In the genomic region with DNA sequence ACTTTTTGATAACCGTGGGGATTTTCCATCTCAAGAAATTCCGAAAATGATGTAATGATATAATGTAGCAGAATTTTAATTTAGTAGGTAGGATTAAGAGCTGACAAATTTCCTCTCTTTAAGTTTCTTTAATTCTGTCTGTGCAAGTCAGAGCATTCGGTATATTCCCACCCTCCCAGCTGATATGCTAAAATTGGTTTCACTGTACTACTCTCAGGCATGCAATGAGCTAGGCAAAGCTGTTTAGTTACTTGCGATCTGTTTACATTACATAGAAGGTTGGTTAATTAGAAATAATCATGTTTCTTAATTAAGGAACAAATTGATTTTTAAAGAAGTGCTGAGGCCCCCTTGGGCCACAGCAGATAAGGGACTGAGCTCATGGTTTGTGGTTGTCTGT, we compare ENCODE assay signal across 28 cellular contexts.
"Had no signal": no experiment of that assay in that cellular context is flagged by ENCODE, and none has a peak within 500 bp of the region (broad histone marks: within the 10 kb centered on the region; RNA-seq: fewer than 3 reads in every experiment).

No MANE protein-coding gene starts in this region.

- H3K9me3 ChIP-seq: stomach, suprapubic skin, testis, thoracic aorta, thyroid gland, tibial artery, tibial nerve, transverse colon, upper lobe of left lung, upper lobe of right lung, uterus, vagina had no signal

- H3K9me3 Mint-ChIP-seq: type B pancreatic cell had no signal

- H3K4me1 Mint-ChIP-seq: stimulated activated effector memory CD8-positive, alpha-beta T cell treated with anti-CD3 and anti-CD28 coated beads, Interleukin-12 subunit alpha, Interleukin-12 subunit beta, amount 100 ng/mL, for 72 hours; stimulated activated memory B cell treated with anti-CD40 and anti-IgM and Interleukin-4, amounts not matched to agents 10 μg/mL and 1 μg/mL and 100 μg/mL, for 72 hours; stimulated activated naive B cell treated with anti-CD40 and anti-IgM and Interleukin-4, amounts not matched to agents 10 μg/mL and 1 μg/mL and 100 μg/mL, for 72 hours; stimulated activated naive CD8-positive, alpha-beta T cell treated with anti-CD3 and anti-CD28 coated beads, Interleukin-15, amount 100 ng/mL, for 72 hours had no signal

- H3K27me3 ChIP-seq: stomach, suprapubic skin, testis, thyroid gland, tibial artery, tibial nerve, transverse colon, upper lobe of left lung, upper lobe of right lung, uterus, vagina had no signal

- H3K4me1 ChIP-seq: stomach, suprapubic skin, testis, thyroid gland, tibial artery, tibial nerve, transverse colon, upper lobe of left lung, upper lobe of right lung, uterus, vagina had no signal

- H3K36me3 Mint-ChIP-seq: stimulated activated effector memory CD8-positive, alpha-beta T cell treated with anti-CD3 and anti-CD28 coated beads, Interleukin-12 subunit alpha, Interleukin-12 subunit beta, amount 100 ng/mL, for 72 hours; stimulated activated memory B cell treated with anti-CD40 and anti-IgM and Interleukin-4, amounts not matched to agents 10 μg/mL and 1 μg/mL and 100 μg/mL, for 72 hours; stimulated activated naive B cell treated with anti-CD40 and anti-IgM and Interleukin-4, amounts not matched to agents 10 μg/mL and 1 μg/mL and 100 μg/mL, for 72 hours; type B pancreatic cell had no signal

- H3K27ac Mint-ChIP-seq: stimulated activated effector memory CD8-positive, alpha-beta T cell treated with anti-CD3 and anti-CD28 coated beads, Interleukin-12 subunit alpha, Interleukin-12 subunit beta, amount 100 ng/mL, for 72 hours; stimulated activated memory B cell treated with anti-CD40 and anti-IgM and Interleukin-4, amounts not matched to agents 10 μg/mL and 1 μg/mL and 100 μg/mL, for 72 hours; stimulated activated naive B cell treated with anti-CD40 and anti-IgM and Interleukin-4, amounts not matched to agents 10 μg/mL and 1 μg/mL and 100 μg/mL, for 72 hours; stimulated activated naive CD8-positive, alpha-beta T cell treated with anti-CD3 and anti-CD28 coated beads, Interleukin-15, Interleukin-2, amounts not matched to agents 100 ng/mL and 50 ng/mL, for 24 hours; type B pancreatic cell had no signal

- ATAC-seq: stimulated activated effector memory CD8-positive, alpha-beta T cell treated with anti-CD3 and anti-CD28 coated beads, Interleukin-12 subunit alpha, Interleukin-12 subunit beta, amount 100 ng/mL, for 72 hours; stimulated activated memory B cell treated with anti-CD40 and anti-IgM and Interleukin-4, amounts not matched to agents 10 μg/mL and 1 μg/mL and 100 μg/mL, for 72 hours; stimulated activated naive B cell treated with anti-CD40 and anti-IgM and Interleukin-4, amounts not matched to agents 10 μg/mL and 1 μg/mL and 100 μg/mL, for 72 hours; stimulated activated naive CD8-positive, alpha-beta T cell treated with anti-CD3 and anti-CD28 coated beads, Interleukin-15, amount 100 ng/mL, for 72 hours; stimulated activated naive CD8-positive, alpha-beta T cell treated with anti-CD3 and anti-CD28 coated beads, Interleukin-15, Interleukin-2, amounts not matched to agents 100 U/mL and 50 U/mL, for 24 hours; upper lobe of right lung had no signal

- H3K27ac ChIP-seq: stomach, suprapubic skin, testis, thoracic aorta, thyroid gland, tibial artery, tibial nerve, transverse colon, upper lobe of left lung, upper lobe of right lung, uterus, vagina had no signal

- H3K4me3 Mint-ChIP-seq: stimulated activated effector memory CD8-positive, alpha-beta T cell treated with anti-CD3 and anti-CD28 coated beads, Interleukin-12 subunit alpha, Interleukin-12 subunit beta, amount 100 ng/mL, for 72 hours; stimulated activated memory B cell treated with anti-CD40 and anti-IgM and Interleukin-4, amounts not matched to agents 10 μg/mL and 1 μg/mL and 100 μg/mL, for 72 hours; stimulated activated naive B cell treated with anti-CD40 and anti-IgM and Interleukin-4, amounts not matched to agents 10 μg/mL and 1 μg/mL and 100 μg/mL, for 72 hours; stimulated activated naive CD8-positive, alpha-beta T cell treated with anti-CD3 and anti-CD28 coated beads, Interleukin-15, amount 100 ng/mL, for 72 hours; stimulated activated naive CD8-positive, alpha-beta T cell treated with anti-CD3 and anti-CD28 coated beads, Interleukin-15, Interleukin-2, amounts not matched to agents 100 ng/mL and 50 ng/mL, for 24 hours; type B pancreatic cell had no signal

- DNase-seq: stimulated activated CD4-positive, alpha-beta T cell treated with anti-CD3 and anti-CD28 coated beads, Interleukin-2, amount 100 ng/mL, for 48 hours; stimulated activated CD4-positive, alpha-beta T cell treated with anti-CD3 and anti-CD28 coated beads, Interleukin-4, amount 100 ng/mL, for 1 hour; stimulated activated CD4-positive, alpha-beta T cell treated with anti-CD3 and anti-CD28 coated beads, Interleukin-4, amount 100 ng/mL, for 24 hours; stimulated activated CD4-positive, alpha-beta T cell treated with anti-CD3 and anti-CD28 coated beads, Interleukin-4, amount 100 ng/mL, for 4 hours; stimulated activated CD8-positive, alpha-beta memory T cell treated with anti-CD3 and anti-CD28 coated beads, Interleukin-4, amount 100 ng/mL, for 48 hours; stimulated activated naive B cell treated with anti-CD40 and anti-IgM and Interleukin-4, amounts not matched to agents 10 μg/mL and 1 μg/mL and 100 μg/mL, for 72 hours; stimulated activated naive CD4-positive, alpha-beta T cell; stimulated activated naive CD4-positive, alpha-beta T cell treated with Interleukin-2 at 50 U/mL for 16 hours; stimulated activated naive CD8-positive, alpha-beta T cell treated with anti-CD3 and anti-CD28 coated beads, Interleukin-15, amount 100 ng/mL, for 72 hours; stimulated activated naive CD8-positive, alpha-beta T cell treated with anti-CD3 and anti-CD28 coated beads, Interleukin-15, Interleukin-2, amounts not matched to agents 100 U/mL and 50 U/mL, for 24 hours; stomach; substantia nigra; testis; thyroid gland; tibial artery; transverse colon; trophoblast cell; upper lobe of left lung; upper lobe of right lung; uterus had no signal

- H3K36me3 ChIP-seq: stomach, suprapubic skin, thoracic aorta, thyroid gland, tibial artery, tibial nerve, transverse colon, upper lobe of left lung, upper lobe of right lung, uterus, vagina had no signal

- H3K27me3 Mint-ChIP-seq: stimulated activated naive CD8-positive, alpha-beta T cell treated with anti-CD3 and anti-CD28 coated beads, Interleukin-15, amount 100 ng/mL, for 72 hours; stimulated activated naive CD8-positive, alpha-beta T cell treated with anti-CD3 and anti-CD28 coated beads, Interleukin-15, Interleukin-2, amounts not matched to agents 100 ng/mL and 50 ng/mL, for 24 hours had no signal

- H3K4me3 ChIP-seq: stomach, suprapubic skin, testis, thoracic aorta, thyroid gland, tibial artery, tibial nerve, transverse colon, upper lobe of left lung, upper lobe of right lung, uterus, vagina had no signal
